18 cellular contexts compared by ENCODE assay signal in genomic region chr9:131805803-131806202, GRCh38.
DNase-seq lines count a peak whose midpoint lies in the region; ATAC-seq and TF ChIP-seq lines count a peak whose summit lies in the region.
"Had no signal": no experiment of that assay in that cellular context is flagged by ENCODE, and none has a peak within 500 bp of the region (broad histone marks: within the 10 kb centered on the region; RNA-seq: fewer than 3 reads in every experiment).

No MANE protein-coding gene starts in this region.

- no peaks in the 10 kb centered on the region for H3F3A ChIP-seq in GM23338 (replicated peaks; ENCODE audit: low read depth)

- H3K27me3 Mint-ChIP-seq in GM23338 (ENCODE audit: insufficient read depth, low read depth, poor library complexity) (peaks cover 16% of the 10 kb centered on the region), endodermal cell (ENCODE audit: insufficient read depth) (peaks cover 5% of the 10 kb centered on the region)

- DNase-seq in GM23338 (ENCODE audit: low spot score) (no peak), SK-N-DZ (ENCODE audit: low spot score) (peak; percentile 56), endodermal cell (peak; percentile 32), posterior vena cava (ENCODE audit: low spot score) (peak; percentile 18), left ventricle myocardium superior (no peak), GM13977 (ENCODE audit: low spot score) (no peak), HEK293T (ENCODE audit: extremely low spot score) (no peak)
- DNase-seq: AML-193; CD4-positive, alpha-beta memory T cell; DMS153; DMS79; GDM1; GOT3; H9 had no signal

- no peaks in the 10 kb centered on the region for H3K9me3 Mint-ChIP-seq in GM23338
- H3K9me3 Mint-ChIP-seq in endodermal cell, result no peaks in the 10 kb centered on the region
- H3K9me3 Mint-ChIP-seq: CD4-positive, alpha-beta memory T cell; H9 had no signal

- intact Hi-C loops in posterior vena cava (cut with DNase I) (no loop called here), left ventricle myocardium superior (cut with micrococcal nuclease) (no loop called here)

- no peak for ATAC-seq in GM23338
- no peak for ATAC-seq in left ventricle myocardium superior
- ATAC-seq: A549 had no signal

- H3K9me2 ChIP-seq in GM23338 (ENCODE audit: insufficient read depth), result no peaks in the 10 kb centered on the region

- no peaks in the 10 kb centered on the region for H3K36me3 Mint-ChIP-seq in GM23338 (ENCODE audit: low read depth)
- H3K36me3 Mint-ChIP-seq in endodermal cell (ENCODE audit: low read depth), result no peaks in the 10 kb centered on the region
- H3K36me3 Mint-ChIP-seq: CD4-positive, alpha-beta memory T cell had no signal

- H3K36me3 ChIP-seq in GM23338 (ENCODE audit: insufficient read depth), result no peaks in the 10 kb centered on the region
- H3K36me3 ChIP-seq in endodermal cell (ENCODE audit: control insufficient read depth, insufficient read depth, low read length), result no peaks in the 10 kb centered on the region

- peak overlapping the region; percentile 82 for H3K4me2 ChIP-seq in GM23338
- H3K4me2 ChIP-seq: A549 had no signal

- CTCF ChIA-PET in HEK293T (lab: Yijun Ruan, JAX), result no interaction called here

- 89 to 93% methylated on average over 7 to 8 of the region's 8 CpGs for WGBS in endodermal cell (ENCODE audit: insufficient coverage in 1 of 2, insufficient read length in 1 of 2), 2 experiments

- peaks cover 25% of the 10 kb centered on the region for H3K4me1 ChIP-seq in GM23338 (ENCODE audit: insufficient read depth)
- no peaks in the 10 kb centered on the region for H3K4me1 ChIP-seq in endodermal cell (ENCODE audit: control insufficient read depth, insufficient read depth, low read length)
- H3K4me1 ChIP-seq: A549 had no signal

- POLR2A ChIA-PET in HEK293T (lab: Yijun Ruan, JAX), result no interaction called here

- no peak overlapping the region for H3K27ac Mint-ChIP-seq in GM23338
- no peak overlapping the region for H3K27ac Mint-ChIP-seq in endodermal cell
- H3K27ac Mint-ChIP-seq: CD4-positive, alpha-beta memory T cell had no signal

- no peaks in the 10 kb centered on the region for H4K20me1 ChIP-seq in GM23338 (replicated peaks; ENCODE audit: insufficient read depth)

- in situ Hi-C loops in GM13977 (cut with MboI; ENCODE audit: low pct_unique_long_range_greater_than_20kb, low sequenced_read_pairs, unreplicated experiment), result no loop called here

- H3K4me3 ChIP-seq in GM23338, result no peak overlapping the region; the same call in 1 of the 2 replicates
- H3K4me3 ChIP-seq in endodermal cell (ENCODE audit: low read length), result no peak overlapping the region
- H3K4me3 ChIP-seq: A549 had no signal

- H3K27me3 ChIP-seq in GM23338 (ENCODE audit: insufficient read depth), result no peaks in the 10 kb centered on the region
- no peaks in the 10 kb centered on the region for H3K27me3 ChIP-seq in endodermal cell (ENCODE audit: control insufficient read depth, insufficient read depth, low read length, poor library complexity, severe bottlenecking)

- peaks cover 54% of the 10 kb centered on the region for H3K4me1 Mint-ChIP-seq in GM23338
- H3K4me1 Mint-ChIP-seq in endodermal cell, result peaks cover 17% of the 10 kb centered on the region
- H3K4me1 Mint-ChIP-seq: CD4-positive, alpha-beta memory T cell had no signal

- peak overlapping the region; percentile 79; the same call in 2 of the 3 replicates for H3K4me3 Mint-ChIP-seq in GM23338
- H3K4me3 Mint-ChIP-seq in endodermal cell, result no peak overlapping the region
- H3K4me3 Mint-ChIP-seq: CD4-positive, alpha-beta memory T cell had no signal

- no peak overlapping the region for H2AFZ ChIP-seq in GM23338

- no peak for TF ChIP-seq CTCF in GM23338 (conservative IDR thresholded peaks at IDR 0.05; ENCODE audit: low read depth in 2 of 2)
- TF ChIP-seq CTCF in endodermal cell (conservative IDR thresholded peaks at IDR 0.05), result no peak
- no peak for TF ChIP-seq CTCF in GM13977 (IDR thresholded peaks at IDR 0.05; ENCODE audit: extremely low read depth, insufficient read depth, missing control alignments)

- H3K9ac ChIP-seq in endodermal cell (ENCODE audit: extremely low read depth, low read length, poor library complexity, severe bottlenecking), result no peak overlapping the region

- no peaks in the 10 kb centered on the region for H3K9me3 ChIP-seq in endodermal cell (ENCODE audit: control insufficient read depth, low read length)
- H3K9me3 ChIP-seq: A549 had no signal

- no peaks in the 10 kb centered on the region for H3K79me2 ChIP-seq in GM23338 (replicated peaks; ENCODE audit: insufficient read depth)

- H3K27ac ChIP-seq in GM23338 (ENCODE audit: low read depth) (no peak overlapping the region), endodermal cell (ENCODE audit: low read depth, low read length) (no peak overlapping the region)
- H3K27ac ChIP-seq: 22Rv1, A549, C4-2B, HL-60 had no signal

TF ChIP-seq in GM23338, 12 proteins besides CTCF, POLR2A, EP300 and RAD21 (continues in another document):
- TF ChIP-seq CREB1 (CRISPR knock-in tag; IDR thresholded peaks at IDR 0.05; ENCODE audit: low read depth) (no peak), JUNB (IDR thresholded peaks at IDR 0.05; ENCODE audit: unreplicated experiment) (no peak), EZH2 (IDR thresholded peaks at IDR 0.05; ENCODE audit: low read depth, unreplicated experiment) (no peak), NANOG (IDR thresholded peaks at IDR 0.05; ENCODE audit: borderline replicate concordance) (no peak), ZNF114 (CRISPR knock-in tag; IDR thresholded peaks at IDR 0.05) (no peak)

TF ChIP-seq in HEK293T, 16 proteins besides CTCF, POLR2A, EP300 and RAD21:
- TF ChIP-seq FOXA1 (IDR thresholded peaks at IDR 0.05), result no peak
- no peak for TF ChIP-seq TARDBP (IDR thresholded peaks at IDR 0.05)
- TF ChIP-seq ZNF384 (IDR thresholded peaks at IDR 0.05), result no peak
- no peak for TF ChIP-seq ELF4 (IDR thresholded peaks at IDR 0.05)
- no peak for TF ChIP-seq HDGF (IDR thresholded peaks at IDR 0.05; ENCODE audit: borderline replicate concordance)
- no peak for TF ChIP-seq CTBP1 (IDR thresholded peaks at IDR 0.05; ENCODE audit: borderline replicate concordance)
- TF ChIP-seq FOXM1 (IDR thresholded peaks at IDR 0.05; ENCODE audit: borderline replicate concordance), result no peak
- TF ChIP-seq SUZ12 (IDR thresholded peaks at IDR 0.05), result no peak
- TF ChIP-seq SP1 (IDR thresholded peaks at IDR 0.05), result no peak
- TF ChIP-seq NFRKB (IDR thresholded peaks at IDR 0.05), result no peak
- TF ChIP-seq L3MBTL2 (conservative IDR thresholded peaks at IDR 0.05), result no peak
- TF ChIP-seq LEF1 (IDR thresholded peaks at IDR 0.05; ENCODE audit: borderline replicate concordance), result no peak
- TF ChIP-seq FOXK2 (IDR thresholded peaks at IDR 0.05), result no peak
- no peak for TF ChIP-seq PKNOX1 (IDR thresholded peaks at IDR 0.05)
- no peak for TF ChIP-seq ARNT (IDR thresholded peaks at IDR 0.05)
- no peak for TF ChIP-seq BHLHE40 (IDR thresholded peaks at IDR 0.05; ENCODE audit: borderline replicate concordance)
TF ChIP-seq in HEK293T: peak in this region for 0.

Comparison
In these comparisons a context has a peak if more than half of its experiments do, and no peak if none do; other contexts are left out.
1. DNase-seq: peak in SK-N-DZ (single experiment), endodermal cell (single experiment) and posterior vena cava (single experiment); none in GM23338 (single experiment), left ventricle myocardium superior (single experiment), GM13977 (single experiment) and HEK293T (single experiment).